In genomic region chrY:7040659-7041058, GRCh38 we compare ENCODE assay signal across 18 cellular contexts.
DNase-seq lines count a peak whose midpoint lies in the region; ATAC-seq and TF ChIP-seq lines count a peak whose summit lies in the region.
"Had no signal": no experiment of that assay in that cellular context is flagged by ENCODE, and none has a peak within 500 bp of the region (broad histone marks: within the 10 kb centered on the region; RNA-seq: fewer than 3 reads in every experiment).

No MANE protein-coding gene starts in this region.

- H3K27me3 ChIP-seq in naive thymus-derived CD4-positive, alpha-beta T cell (ENCODE audit: control insufficient read depth in 2 of 2, insufficient read depth in 2 of 2, low read length in 2 of 2): no peaks in the 10 kb centered on the region

- ATAC-seq in activated CD8-positive, alpha-beta T cell treated with anti-CD3 and anti-CD28 coated beads for 36 hours: peak; percentile 34
- ATAC-seq in activated CD8-positive, alpha-beta T cell treated with anti-CD3 and anti-CD28 coated beads, Interleukin-2, amount 10 ng/mL, durations not matched to agents 7 days and 5 days: no peak
- ATAC-seq in naive thymus-derived CD4-positive, alpha-beta T cell: peak; percentile 54
- peak; percentile 96 for ATAC-seq in stimulated activated effector memory CD8-positive, alpha-beta T cell treated with anti-CD3 and anti-CD28 coated beads, Interleukin-12 subunit alpha, Interleukin-12 subunit beta, amount 100 ng/mL, for 72 hours
- ATAC-seq in HG03460 (IDR thresholded peaks at IDR 0.05; ENCODE audit: unreplicated experiment) (no peak), SK-N-SH treated with all-trans-retinoic acid at 6 μM for 48 hours (no peak)
- ATAC-seq: A549, GM23338 had no signal

- H3K27ac Mint-ChIP-seq in activated CD8-positive, alpha-beta T cell treated with anti-CD3 and anti-CD28 coated beads for 36 hours: no peak overlapping the region
- no peak overlapping the region for H3K27ac Mint-ChIP-seq in activated CD8-positive, alpha-beta T cell treated with anti-CD3 and anti-CD28 coated beads, Interleukin-2, amount 10 ng/mL, durations not matched to agents 7 days and 5 days
- H3K27ac Mint-ChIP-seq in naive thymus-derived CD4-positive, alpha-beta T cell: no peak overlapping the region
- peak overlapping the region; percentile 86 for H3K27ac Mint-ChIP-seq in stimulated activated effector memory CD8-positive, alpha-beta T cell treated with anti-CD3 and anti-CD28 coated beads, Interleukin-12 subunit alpha, Interleukin-12 subunit beta, amount 100 ng/mL, for 72 hours
- H3K27ac Mint-ChIP-seq: CD4-positive, alpha-beta T cell; GM23338 had no signal

- H3K36me3 Mint-ChIP-seq in activated CD8-positive, alpha-beta T cell treated with anti-CD3 and anti-CD28 coated beads for 36 hours (ENCODE audit: low read depth): no peaks in the 10 kb centered on the region
- H3K36me3 Mint-ChIP-seq in activated CD8-positive, alpha-beta T cell treated with anti-CD3 and anti-CD28 coated beads, Interleukin-2, amount 10 ng/mL, durations not matched to agents 7 days and 5 days (ENCODE audit: low read depth): no peaks in the 10 kb centered on the region
- H3K36me3 Mint-ChIP-seq in naive thymus-derived CD4-positive, alpha-beta T cell: no peaks in the 10 kb centered on the region
- H3K36me3 Mint-ChIP-seq in stimulated activated effector memory CD8-positive, alpha-beta T cell treated with anti-CD3 and anti-CD28 coated beads, Interleukin-12 subunit alpha, Interleukin-12 subunit beta, amount 100 ng/mL, for 72 hours: no peaks in the 10 kb centered on the region

- H3K4me3 ChIP-seq in naive thymus-derived CD4-positive, alpha-beta T cell (ENCODE audit: low read length): no peak overlapping the region
- H3K4me3 ChIP-seq: A549, GM23338 had no signal

- H3K27me3 Mint-ChIP-seq in activated CD8-positive, alpha-beta T cell treated with anti-CD3 and anti-CD28 coated beads for 36 hours: no peaks in the 10 kb centered on the region
- H3K27me3 Mint-ChIP-seq in activated CD8-positive, alpha-beta T cell treated with anti-CD3 and anti-CD28 coated beads, Interleukin-2, amount 10 ng/mL, durations not matched to agents 7 days and 5 days (ENCODE audit: low read depth): no peaks in the 10 kb centered on the region
- no peaks in the 10 kb centered on the region for H3K27me3 Mint-ChIP-seq in naive thymus-derived CD4-positive, alpha-beta T cell
- H3K27me3 Mint-ChIP-seq: CD4-positive, alpha-beta T cell had no signal

- no peak overlapping the region for H3K4me3 Mint-ChIP-seq in activated CD8-positive, alpha-beta T cell treated with anti-CD3 and anti-CD28 coated beads for 36 hours
- H3K4me3 Mint-ChIP-seq in activated CD8-positive, alpha-beta T cell treated with anti-CD3 and anti-CD28 coated beads, Interleukin-2, amount 10 ng/mL, durations not matched to agents 7 days and 5 days: no peak overlapping the region
- no peak overlapping the region for H3K4me3 Mint-ChIP-seq in naive thymus-derived CD4-positive, alpha-beta T cell
- no peak overlapping the region for H3K4me3 Mint-ChIP-seq in stimulated activated effector memory CD8-positive, alpha-beta T cell treated with anti-CD3 and anti-CD28 coated beads, Interleukin-12 subunit alpha, Interleukin-12 subunit beta, amount 100 ng/mL, for 72 hours
- H3K4me3 Mint-ChIP-seq: CD4-positive, alpha-beta T cell; GM23338 had no signal

- H3K9me3 Mint-ChIP-seq in activated CD8-positive, alpha-beta T cell treated with anti-CD3 and anti-CD28 coated beads for 36 hours: no peaks in the 10 kb centered on the region
- no peaks in the 10 kb centered on the region for H3K9me3 Mint-ChIP-seq in activated CD8-positive, alpha-beta T cell treated with anti-CD3 and anti-CD28 coated beads, Interleukin-2, amount 10 ng/mL, durations not matched to agents 7 days and 5 days (ENCODE audit: insufficient read depth)
- H3K9me3 Mint-ChIP-seq in naive thymus-derived CD4-positive, alpha-beta T cell: no peaks in the 10 kb centered on the region
- H3K9me3 Mint-ChIP-seq in stimulated activated effector memory CD8-positive, alpha-beta T cell treated with anti-CD3 and anti-CD28 coated beads, Interleukin-12 subunit alpha, Interleukin-12 subunit beta, amount 100 ng/mL, for 72 hours: no peaks in the 10 kb centered on the region
- H3K9me3 Mint-ChIP-seq: CD4-positive, alpha-beta T cell; GM23338 had no signal

- TF ChIP-seq CTCF in activated CD8-positive, alpha-beta T cell treated with anti-CD3 and anti-CD28 coated beads for 36 hours (IDR thresholded peaks at IDR 0.05): no peak

- no peaks in the 10 kb centered on the region for H3K36me3 ChIP-seq in naive thymus-derived CD4-positive, alpha-beta T cell (ENCODE audit: control insufficient read depth in 2 of 3, insufficient read depth in 3 of 3, low read length in 3 of 3)

- DNase-seq in activated CD8-positive, alpha-beta T cell treated with anti-CD3 and anti-CD28 coated beads for 36 hours: no peak
- DNase-seq in activated CD8-positive, alpha-beta T cell treated with anti-CD3 and anti-CD28 coated beads, Interleukin-2, amount 10 ng/mL, durations not matched to agents 7 days and 5 days: no peak
- DNase-seq in effector CD8-positive, alpha-beta T cell (lab: John Stamatoyannopoulos, UW): peak; percentile 0
- DNase-seq in naive thymus-derived CD4-positive, alpha-beta T cell: no peak
- DNase-seq in stimulated activated effector memory CD8-positive, alpha-beta T cell treated with anti-CD3 and anti-CD28 coated beads, Interleukin-12 subunit alpha, Interleukin-12 subunit beta, amount 100 ng/mL, for 72 hours (ENCODE audit: low spot score in 2 of 2): peak in 1 of 2 donors; percentile 64
- no peak for DNase-seq in cerebellar cortex (ENCODE audit: low spot score)
- DNase-seq: AML-193; Calu3; CD4-positive, alpha-beta T cell; DMS79 treated with DMSO at 0.1 percent for 48 hours; GF-D8; HCEC 1CT had no signal

- H3K27ac ChIP-seq in naive thymus-derived CD4-positive, alpha-beta T cell (ENCODE audit: low read depth, low read length): no peak overlapping the region
- H3K27ac ChIP-seq: 22Rv1, A549, C4-2B had no signal

- H3K4me1 Mint-ChIP-seq in activated CD8-positive, alpha-beta T cell treated with anti-CD3 and anti-CD28 coated beads for 36 hours (ENCODE audit: low read depth): no peaks in the 10 kb centered on the region
- H3K4me1 Mint-ChIP-seq in activated CD8-positive, alpha-beta T cell treated with anti-CD3 and anti-CD28 coated beads, Interleukin-2, amount 10 ng/mL, durations not matched to agents 7 days and 5 days (ENCODE audit: low read depth): no peaks in the 10 kb centered on the region
- H3K4me1 Mint-ChIP-seq in naive thymus-derived CD4-positive, alpha-beta T cell: no peaks in the 10 kb centered on the region
- peaks cover 37% of the 10 kb centered on the region for H3K4me1 Mint-ChIP-seq in stimulated activated effector memory CD8-positive, alpha-beta T cell treated with anti-CD3 and anti-CD28 coated beads, Interleukin-12 subunit alpha, Interleukin-12 subunit beta, amount 100 ng/mL, for 72 hours

- H3K9me3 ChIP-seq in naive thymus-derived CD4-positive, alpha-beta T cell (ENCODE audit: control insufficient read depth in 2 of 3, low read length in 3 of 3): no peaks in the 10 kb centered on the region
- H3K9me3 ChIP-seq: A549 had no signal

- POLR2A ChIA-PET in activated CD8-positive, alpha-beta T cell treated with anti-CD3 and anti-CD28 coated beads for 36 hours (lab: Charles Lee): no interaction called here
- POLR2A ChIA-PET in activated CD8-positive, alpha-beta T cell treated with anti-CD3 and anti-CD28 coated beads, Interleukin-2, amount 10 ng/mL, durations not matched to agents 7 days and 5 days (lab: Charles Lee): no interaction called here
- POLR2A ChIA-PET in naive thymus-derived CD4-positive, alpha-beta T cell (lab: Charles Lee): no interaction called here

- intact Hi-C loops in activated CD8-positive, alpha-beta T cell treated with anti-CD3 and anti-CD28 coated beads for 36 hours (cut with micrococcal nuclease): no loop called here
- intact Hi-C loops in naive thymus-derived CD4-positive, alpha-beta T cell (cut with micrococcal nuclease): no loop called here

- CTCF ChIA-PET in activated CD8-positive, alpha-beta T cell treated with anti-CD3 and anti-CD28 coated beads for 36 hours (lab: Charles Lee): no interaction called here
- CTCF ChIA-PET in activated CD8-positive, alpha-beta T cell treated with anti-CD3 and anti-CD28 coated beads, Interleukin-2, amount 10 ng/mL, durations not matched to agents 7 days and 5 days (lab: Charles Lee): no interaction called here
- CTCF ChIA-PET in naive thymus-derived CD4-positive, alpha-beta T cell (lab: Charles Lee): no interaction called here

- peaks cover 0 to 15% of the 10 kb centered on the region in 2 donors for H3K4me1 ChIP-seq in naive thymus-derived CD4-positive, alpha-beta T cell (ENCODE audit: control insufficient read depth in 2 of 2, insufficient read depth in 2 of 2, low read length in 2 of 2)
- H3K4me1 ChIP-seq: A549 had no signal

TF ChIP-seq in SK-N-SH treated with all-trans-retinoic acid at 6 μM for 48 hours, 23 proteins besides CTCF, POLR2A, EP300 and RAD21:
- TF ChIP-seq PPARA (CRISPR knock-in tag; IDR thresholded peaks at IDR 0.05; ENCODE audit: borderline replicate concordance) (no peak), ZNF70 (CRISPR knock-in tag; IDR thresholded peaks at IDR 0.05) (no peak)

Comparison
In these comparisons a context has a peak if more than half of its experiments do, and no peak if none do; other contexts are left out.
1. ATAC-seq: peak in activated CD8-positive, alpha-beta T cell treated with anti-CD3 and anti-CD28 coated beads for 36 hours (single experiment), naive thymus-derived CD4-positive, alpha-beta T cell (single experiment) and stimulated activated effector memory CD8-positive, alpha-beta T cell treated with anti-CD3 and anti-CD28 coated beads, Interleukin-12 subunit alpha, Interleukin-12 subunit beta, amount 100 ng/mL, for 72 hours (single experiment); none in activated CD8-positive, alpha-beta T cell treated with anti-CD3 and anti-CD28 coated beads, Interleukin-2, amount 10 ng/mL, durations not matched to agents 7 days and 5 days (single experiment), HG03460 (single experiment) and SK-N-SH treated with all-trans-retinoic acid at 6 μM for 48 hours (single experiment).